ENCODE assay signal across 15 cellular contexts in genomic region chrX:2566044-2566443, GRCh38.
DNase-seq lines count a peak whose midpoint lies in the region; ATAC-seq and TF ChIP-seq lines count a peak whose summit lies in the region.
"Had no signal": no experiment of that assay in that cellular context is flagged by ENCODE, and none has a peak within 500 bp of the region (broad histone marks: within the 10 kb centered on the region; RNA-seq: fewer than 3 reads in every experiment).

No MANE protein-coding gene starts in this region.

- no peaks in the 10 kb centered on the region for H3K27me3 Mint-ChIP-seq in Caco-2 (ENCODE audit: insufficient read depth, unreplicated experiment)
- peaks cover 2% of the 10 kb centered on the region for H3K27me3 Mint-ChIP-seq in GM23338 (ENCODE audit: insufficient read depth, low read depth, poor library complexity)
- H3K27me3 Mint-ChIP-seq in activated naive CD8-positive, alpha-beta T cell treated with anti-CD3 and anti-CD28 coated beads, Interleukin-2, amount 50 U/mL, for 24 hours: no peaks in the 10 kb centered on the region
- H3K27me3 Mint-ChIP-seq: B cell; CD4-positive, alpha-beta T cell had no signal

- H3K36me3 Mint-ChIP-seq in Caco-2 (ENCODE audit: insufficient read depth, unreplicated experiment) (no peaks in the 10 kb centered on the region), GM23338 (ENCODE audit: low read depth) (peaks cover 10% of the 10 kb centered on the region; the same call in 2 of the 3 replicates)
- no peaks in the 10 kb centered on the region for H3K36me3 Mint-ChIP-seq in activated naive CD8-positive, alpha-beta T cell treated with anti-CD3 and anti-CD28 coated beads, Interleukin-2, amount 50 U/mL, for 24 hours (ENCODE audit: low read depth)

- H3K4me1 Mint-ChIP-seq in Caco-2 (ENCODE audit: low read depth, unreplicated experiment) (no peaks in the 10 kb centered on the region), GM23338 (no peaks in the 10 kb centered on the region; the same call in 2 of the 3 replicates)
- no peaks in the 10 kb centered on the region for H3K4me1 Mint-ChIP-seq in activated naive CD8-positive, alpha-beta T cell treated with anti-CD3 and anti-CD28 coated beads, Interleukin-2, amount 50 U/mL, for 24 hours
- H3K4me1 Mint-ChIP-seq: B cell had no signal

- no peak overlapping the region for H2BK5ac ChIP-seq in mesendoderm (ENCODE audit: low read length)

- no peak overlapping the region for H4K8ac ChIP-seq in mesendoderm (ENCODE audit: low read depth, low read length)

- DNase-seq in Caco-2 (peak; percentile 13 to 43), GM23338 (ENCODE audit: low spot score) (no peak), NCI-H187 treated with DMSO at 0.1 percent for 48 hours (lab: John Stamatoyannopoulos, UW) (peak; percentile 12), mesendoderm (peak; percentile 45)
- no peak for DNase-seq in activated naive CD8-positive, alpha-beta T cell treated with anti-CD3 and anti-CD28 coated beads, Interleukin-2, amount 50 U/mL, for 24 hours
- no peak for DNase-seq in activated CD4-positive, CD25-positive, alpha-beta regulatory T cell (lab: John Stamatoyannopoulos, UW)
- DNase-seq: C1 segment of cervical spinal cord; CD4-positive, alpha-beta T cell; DMS153; DMS79 treated with DMSO at 0.1 percent for 48 hours; EL; GDM1 had no signal

- no peaks in the 10 kb centered on the region for H3F3A ChIP-seq in GM23338 (replicated peaks; ENCODE audit: low read depth)

- H3K79me2 ChIP-seq in GM23338 (replicated peaks; ENCODE audit: insufficient read depth) (no peaks in the 10 kb centered on the region), mesendoderm (ENCODE audit: control insufficient read depth, insufficient read depth, low read length) (no peaks in the 10 kb centered on the region)

- H3K36me3 ChIP-seq in Caco-2 (ENCODE audit: control insufficient read depth, insufficient read depth, low read length) (no peaks in the 10 kb centered on the region), GM23338 (ENCODE audit: insufficient read depth) (no peaks in the 10 kb centered on the region), mesendoderm (ENCODE audit: control insufficient read depth, insufficient read depth, low read length) (no peaks in the 10 kb centered on the region)

- H4K5ac ChIP-seq in mesendoderm (ENCODE audit: low read length): no peak overlapping the region

- H3K4me3 ChIP-seq in Caco-2 (ENCODE audit: low read depth, low read length) (no peak overlapping the region), GM23338 (no peak overlapping the region), mesendoderm (ENCODE audit: low read length) (no peak overlapping the region)

- no peak overlapping the region for H3K4me3 Mint-ChIP-seq in Caco-2 (ENCODE audit: unreplicated experiment)
- H3K4me3 Mint-ChIP-seq in GM23338: no peak overlapping the region
- no peak overlapping the region for H3K4me3 Mint-ChIP-seq in activated naive CD8-positive, alpha-beta T cell treated with anti-CD3 and anti-CD28 coated beads, Interleukin-2, amount 50 U/mL, for 24 hours
- H3K4me3 Mint-ChIP-seq: B cell; CD4-positive, alpha-beta T cell had no signal

- H3K27ac ChIP-seq in GM23338 (ENCODE audit: low read depth) (no peak overlapping the region), mesendoderm (ENCODE audit: low read depth, low read length) (no peak overlapping the region)

- WGBS in mesendoderm (ENCODE audit: extremely low coverage, insufficient coverage, low lambda C conversion rate): no CpG with 5 or more reads among the region's 7 CpGs

- H3K27ac Mint-ChIP-seq in Caco-2 (ENCODE audit: unreplicated experiment) (no peak overlapping the region), GM23338 (no peak overlapping the region)
- no peak overlapping the region for H3K27ac Mint-ChIP-seq in activated naive CD8-positive, alpha-beta T cell treated with anti-CD3 and anti-CD28 coated beads, Interleukin-2, amount 50 U/mL, for 24 hours
- H3K27ac Mint-ChIP-seq: B cell; CD4-positive, alpha-beta T cell had no signal

- H3K4me1 ChIP-seq in Caco-2 (no peaks in the 10 kb centered on the region), GM23338 (ENCODE audit: insufficient read depth) (peaks cover 7% of the 10 kb centered on the region), mesendoderm (ENCODE audit: control insufficient read depth, low read depth, low read length) (no peaks in the 10 kb centered on the region)

- no peak overlapping the region for H2BK120ac ChIP-seq in mesendoderm (ENCODE audit: low read depth, low read length)

- H3K4ac ChIP-seq in mesendoderm (ENCODE audit: low read depth, low read length): no peak overlapping the region

- H3K79me1 ChIP-seq in mesendoderm (ENCODE audit: low read length): no peaks in the 10 kb centered on the region

- TF ChIP-seq CTCF in Caco-2 (IDR thresholded peaks at IDR 0.05; ENCODE audit: insufficient read depth in 1 of 2, low read depth in 1 of 2, low read length in 1 of 2, severe bottlenecking in 1 of 2, unreplicated experiment in 1 of 2) (no peak), GM23338 (conservative IDR thresholded peaks at IDR 0.05; ENCODE audit: low read depth in 2 of 2) (no peak)

- H3K9ac ChIP-seq in mesendoderm (ENCODE audit: low read length): no peak overlapping the region

- H2AK5ac ChIP-seq in mesendoderm (ENCODE audit: low read length): no peak overlapping the region

- POLR2A ChIA-PET in Caco-2 (lab: Charles Lee): no interaction called here

- peaks cover 20% of the 10 kb centered on the region for H3K9me3 Mint-ChIP-seq in Caco-2 (ENCODE audit: unreplicated experiment)
- H3K9me3 Mint-ChIP-seq in GM23338: peaks cover 9% of the 10 kb centered on the region
- no peaks in the 10 kb centered on the region for H3K9me3 Mint-ChIP-seq in activated naive CD8-positive, alpha-beta T cell treated with anti-CD3 and anti-CD28 coated beads, Interleukin-2, amount 50 U/mL, for 24 hours
- H3K9me3 Mint-ChIP-seq: CD4-positive, alpha-beta T cell had no signal

- intact Hi-C loops in Caco-2 (cut with micrococcal nuclease; ENCODE audit: unreplicated experiment): no loop called here

- CTCF ChIA-PET in Caco-2 (lab: Charles Lee): no interaction called here

- no peaks in the 10 kb centered on the region for H3K9me2 ChIP-seq in GM23338 (ENCODE audit: insufficient read depth)

- peaks cover 9% of the 10 kb centered on the region; the same call in 1 of the 2 replicates for H3K9me3 ChIP-seq in Caco-2

- no peaks in the 10 kb centered on the region for H4K20me1 ChIP-seq in GM23338 (replicated peaks; ENCODE audit: insufficient read depth)

- no peak overlapping the region for H2BK15ac ChIP-seq in mesendoderm (replicated peaks; ENCODE audit: low read depth)

- no peaks in the 10 kb centered on the region for H3K27me3 ChIP-seq in Caco-2 (replicated peaks; ENCODE audit: control insufficient read depth, insufficient read depth, low read length)
- H3K27me3 ChIP-seq in GM23338 (ENCODE audit: insufficient read depth): no peaks in the 10 kb centered on the region
- no peaks in the 10 kb centered on the region for H3K27me3 ChIP-seq in mesendoderm (ENCODE audit: insufficient read depth, low read length, poor library complexity)

- H3K23ac ChIP-seq in mesendoderm (ENCODE audit: low read length): no peak overlapping the region

- ATAC-seq in GM23338 (peak; percentile 52), GM21619 (IDR thresholded peaks at IDR 0.05; ENCODE audit: unreplicated experiment) (no peak)
- ATAC-seq in activated naive CD8-positive, alpha-beta T cell treated with anti-CD3 and anti-CD28 coated beads, Interleukin-2, amount 50 U/mL, for 24 hours: no peak
- ATAC-seq: HCT116 had no signal

- BruUV-seq in Caco-2 (replicated peaks; lab: Mats Ljungman, UMichigan): no TSS peak

- no peak overlapping the region for H3K56ac ChIP-seq in mesendoderm (ENCODE audit: low read length)

- no peak overlapping the region for H3K4me2 ChIP-seq in GM23338
- H3K4me2 ChIP-seq in mesendoderm (ENCODE audit: low read length): no peak overlapping the region

- H3K18ac ChIP-seq in mesendoderm (ENCODE audit: low read length): no peak overlapping the region

- H2AFZ ChIP-seq in GM23338: no peak overlapping the region

TF ChIP-seq in GM23338, 12 proteins besides CTCF, POLR2A, EP300 and RAD21 (continues in another document):
- TF ChIP-seq ETS1 (IDR thresholded peaks at IDR 0.05) (no peak), STAT1 (IDR thresholded peaks at IDR 0.05; ENCODE audit: unreplicated experiment) (no peak), NANOG (IDR thresholded peaks at IDR 0.05; ENCODE audit: borderline replicate concordance) (no peak), JUNB (IDR thresholded peaks at IDR 0.05; ENCODE audit: unreplicated experiment) (no peak), CREB1 (CRISPR knock-in tag; IDR thresholded peaks at IDR 0.05; ENCODE audit: low read depth) (no peak), EZH2phosphoT487 (IDR thresholded peaks at IDR 0.05; ENCODE audit: unreplicated experiment) (no peak), ZNF331 (CRISPR knock-in tag; IDR thresholded peaks at IDR 0.05; ENCODE audit: low read depth) (no peak)

Comparison
In these comparisons a context has a peak if more than half of its experiments do, and no peak if none do; other contexts are left out.
1. DNase-seq: peak in Caco-2 (2 of 2), NCI-H187 treated with DMSO at 0.1 percent for 48 hours (single experiment) and mesendoderm (single experiment); none in GM23338 (single experiment), activated naive CD8-positive, alpha-beta T cell treated with anti-CD3 and anti-CD28 coated beads, Interleukin-2, amount 50 U/mL, for 24 hours (single experiment) and activated CD4-positive, CD25-positive, alpha-beta regulatory T cell (0 of 4).